Comparison of ENCODE assay signal across 8 cellular contexts in the genomic region with DNA sequence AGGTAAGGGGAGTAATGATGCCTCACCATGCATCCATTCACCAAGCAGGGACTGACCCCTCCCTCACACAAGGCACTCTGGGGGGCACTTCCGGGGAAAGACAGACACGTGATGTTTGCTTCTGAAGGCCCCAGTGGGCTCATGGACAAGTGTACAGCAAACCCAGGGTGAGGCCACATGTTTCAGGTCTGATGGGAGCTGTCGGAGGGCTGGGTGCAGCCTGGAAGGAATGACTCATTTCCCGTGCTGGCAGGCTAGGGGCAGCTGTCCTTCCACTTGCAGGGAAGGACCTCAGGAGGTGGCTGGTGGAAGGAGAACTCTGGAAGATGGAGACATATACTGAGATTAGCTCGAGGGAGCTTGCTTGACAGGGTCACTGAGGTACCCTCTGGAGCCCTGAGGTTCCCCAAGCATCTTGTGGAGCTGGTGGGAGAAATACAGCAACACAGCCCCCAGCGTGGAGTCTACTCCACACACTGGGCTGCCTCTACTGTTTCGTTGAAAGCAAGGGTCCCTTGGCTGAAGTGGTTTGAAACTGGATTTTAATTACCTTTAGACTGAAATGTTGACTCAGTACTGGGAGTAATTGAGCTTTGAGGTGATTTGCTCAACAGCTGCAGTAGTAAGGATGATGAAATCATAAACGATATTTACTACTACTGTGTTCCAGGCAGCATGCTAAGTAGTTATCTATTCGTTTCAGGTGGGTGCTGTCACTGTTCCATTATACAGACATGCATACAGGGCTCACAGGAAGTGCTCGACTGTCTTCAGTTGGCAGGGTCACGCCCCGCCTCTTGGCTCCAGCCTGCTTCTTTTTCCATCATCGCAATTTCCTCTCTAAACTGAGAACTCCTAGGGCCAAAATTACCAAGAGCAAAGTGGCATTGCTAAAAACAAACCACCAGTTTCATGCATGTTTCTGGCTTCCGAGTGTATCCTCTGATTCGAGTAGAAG.
DNase-seq lines count a peak whose midpoint lies in the region; ATAC-seq and TF ChIP-seq lines count a peak whose summit lies in the region.

No MANE protein-coding gene starts in this region.

- peaks cover 16% of the 10 kb centered on the region for H3K4me1 ChIP-seq in PC-9 (replicated peaks; ENCODE audit: insufficient read depth)
- no peaks in the 10 kb centered on the region for H3K4me1 ChIP-seq in Caco-2

- H3K27ac Mint-ChIP-seq in Caco-2 (ENCODE audit: unreplicated experiment): no peak overlapping the region

- DNase-seq in PC-9 (peak; percentile 67 to 74), astrocyte of the spinal cord (ENCODE audit: low read depth, low spot score) (peak; percentile 87), medulla oblongata (ENCODE audit: extremely low spot score) (peak; percentile 88), superior temporal gyrus (ENCODE audit: extremely low spot score) (peak; percentile 28), cerebellum (ENCODE audit: low spot score) (no peak), NCI-H2196 treated with DMSO at 0.1 percent for 48 hours (lab: John Stamatoyannopoulos, UW; ENCODE audit: unreplicated experiment) (no peak), Caco-2 (no peak)

- H3K4me3 ChIP-seq in PC-9 (no peak overlapping the region), astrocyte of the spinal cord (ENCODE audit: low read depth, low read length) (no peak overlapping the region), Caco-2 (ENCODE audit: low read depth, low read length) (no peak overlapping the region)

- POLR2A ChIA-PET in PC-9 (lab: Charles Lee; ENCODE audit: unreplicated experiment) (no interaction called here), Caco-2 (lab: Charles Lee) (no interaction called here)

- H3K36me3 ChIP-seq in PC-9 (ENCODE audit: low read depth) (no peaks in the 10 kb centered on the region), Caco-2 (ENCODE audit: control insufficient read depth, insufficient read depth, low read length) (no peaks in the 10 kb centered on the region)

- H3K27me3 Mint-ChIP-seq in Caco-2 (ENCODE audit: insufficient read depth, unreplicated experiment): no peaks in the 10 kb centered on the region

- no peaks in the 10 kb centered on the region for H3K79me2 ChIP-seq in PC-9 (ENCODE audit: low read depth)

- H3K36me3 Mint-ChIP-seq in Caco-2 (ENCODE audit: insufficient read depth, unreplicated experiment): no peaks in the 10 kb centered on the region

- H3K4me1 Mint-ChIP-seq in Caco-2 (ENCODE audit: low read depth, unreplicated experiment): no peaks in the 10 kb centered on the region

- H2AFZ ChIP-seq in PC-9: no peak overlapping the region

- H3K27ac ChIP-seq in PC-9: peak overlapping the region; percentile 44; the same call in 1 of the 2 replicates

- H3K27me3 ChIP-seq in PC-9 (ENCODE audit: insufficient read depth, low read depth) (no peaks in the 10 kb centered on the region), Caco-2 (replicated peaks; ENCODE audit: control insufficient read depth, insufficient read depth, low read length) (no peaks in the 10 kb centered on the region)

- no peaks in the 10 kb centered on the region for H3K9me2 ChIP-seq in PC-9 (ENCODE audit: insufficient read depth)

- H4K20me1 ChIP-seq in PC-9 (ENCODE audit: insufficient read depth): no peaks in the 10 kb centered on the region

- no peak overlapping the region for H3K4me3 Mint-ChIP-seq in Caco-2 (ENCODE audit: unreplicated experiment)

- peak; percentile 46 for ATAC-seq in GM18519 (IDR thresholded peaks at IDR 0.05; ENCODE audit: low FRiP score, unreplicated experiment)

- in situ Hi-C loops in astrocyte of the spinal cord (cut with HindIII; ENCODE audit: low sequenced_read_pairs): no loop called here

- intact Hi-C loops in PC-9 (cut with micrococcal nuclease; ENCODE audit: unreplicated experiment) (loop anchor here (1.0 to 5.0 kb wide), 3 partner anchors 68 to 149 kb away; no protein-coding TSS in a partner anchor), Caco-2 (cut with micrococcal nuclease; ENCODE audit: unreplicated experiment) (no loop called here)

- H3F3A ChIP-seq in PC-9 (ENCODE audit: insufficient read depth, low read depth): peaks cover 6% of the 10 kb centered on the region; the same call in 1 of the 2 replicates

- TF ChIP-seq CTCF in PC-9 (conservative IDR thresholded peaks at IDR 0.05): no peak
- TF ChIP-seq CTCF in astrocyte of the spinal cord (IDR thresholded peaks at IDR 0.05; ENCODE audit: low read depth, low read length): no peak
- no peak for TF ChIP-seq CTCF in Caco-2 (IDR thresholded peaks at IDR 0.05; ENCODE audit: insufficient read depth in 1 of 2, low read depth in 1 of 2, low read length in 1 of 2, severe bottlenecking in 1 of 2, unreplicated experiment in 1 of 2)

- peaks cover 12% of the 10 kb centered on the region for H3K9me3 Mint-ChIP-seq in Caco-2 (ENCODE audit: unreplicated experiment)

- H3K9me3 ChIP-seq in PC-9 (ENCODE audit: insufficient read depth, low read depth) (no peaks in the 10 kb centered on the region), Caco-2 (no peaks in the 10 kb centered on the region)

- H3K4me2 ChIP-seq in PC-9: peak overlapping the region; percentile 50

- CTCF ChIA-PET in PC-9 (lab: Charles Lee) (interaction anchor here (0.6 to 0.9 kb wide), 2 partner anchors 228 to 311 kb away, joined by 3 read pairs; no protein-coding TSS in a partner anchor), Caco-2 (lab: Charles Lee) (no interaction called here)

- BruUV-seq in PC-9 (replicated peaks; lab: Mats Ljungman, UMichigan) (TSS peak; percentile 88), Caco-2 (replicated peaks; lab: Mats Ljungman, UMichigan) (no TSS peak)

Comparison
In these comparisons a context has a peak if more than half of its experiments do, and no peak if none do; other contexts are left out.
1. DNase-seq: peak in PC-9 (2 of 2), astrocyte of the spinal cord (single experiment), medulla oblongata (single experiment) and superior temporal gyrus (single experiment); none in cerebellum (single experiment), NCI-H2196 treated with DMSO at 0.1 percent for 48 hours (single experiment) and Caco-2 (0 of 2).